In genomic region chr15:64162478-64162868, GRCh38 we compare ENCODE assay signal across 8 cellular contexts. TPM values are rescaled to one million over a fixed set of nuclear protein-coding genes. Genes with fewer than 3 reads are reported as not detected.
A peak's percentile ranks its signal among the peaks of the same experiment; 100 is the strongest.
DNase-seq lines count a peak whose midpoint lies in the region; ATAC-seq lines count a peak whose summit lies in the region.

No MANE protein-coding gene starts in this region.

- H3K9me3 Mint-ChIP-seq in immature natural killer cell, result no peaks in the 10 kb centered on the region

- DNase-seq in NK-92 treated with Interleukin-12 subunit alpha and Interleukin-12 subunit beta, amount 100 ng/mL, for 24 hours (lab: John Stamatoyannopoulos, UW), result peak; percentile 76
- no peak for DNase-seq in NK-92 (lab: John Stamatoyannopoulos, UW; ENCODE audit: unreplicated experiment)
- DNase-seq in immature natural killer cell, result no peak
- peak; percentile 14 for DNase-seq in stromal cell of bone marrow (ENCODE audit: low read depth)
- DNase-seq in HuH-7.5 (ENCODE audit: low spot score), result no peak

- peak; percentile 19 for ATAC-seq in HG03280 (IDR thresholded peaks at IDR 0.05; ENCODE audit: unreplicated experiment)
- ATAC-seq in HG02678 (IDR thresholded peaks at IDR 0.05; ENCODE audit: unreplicated experiment), result no peak

- peaks cover 1 to 5% (median 3%) of the 10 kb centered on the region in 3 donors for H3K27me3 Mint-ChIP-seq in immature natural killer cell (ENCODE audit: low read depth in 3 of 3)

- peaks cover 45 to 55% of the 10 kb centered on the region in 2 donors for H3K4me1 Mint-ChIP-seq in immature natural killer cell

- H3K27ac Mint-ChIP-seq in immature natural killer cell, result peak overlapping the region; percentile 89 to 95 (median 92)

- H3K36me3 Mint-ChIP-seq in immature natural killer cell, result peaks cover 11 to 29% (median 12%) of the 10 kb centered on the region in 3 donors

- peak overlapping the region; percentile 84 to 91 (median 86) for H3K4me3 Mint-ChIP-seq in immature natural killer cell

- H3K27ac ChIP-seq in angular gyrus (ENCODE audit: low read depth, low read length), result peak overlapping the region; percentile 74

RNA-seq across cellular contexts. Expression of gene PPIB, which starts 0.3 kb away (rescaled TPM):
- polyA plus RNA-seq in immature natural killer cell, result 100 to 1,000 TPM; 865 to 973 (median 950) TPM

RNA-seq across cellular contexts. Expression of gene SNX22, which starts 10.9 kb away (rescaled TPM):
- polyA plus RNA-seq in immature natural killer cell, result 1 to 10 TPM in 2 of 3 donors, under 1 TPM in 1; 0.40 to 1.8 (median 1.3) TPM

Comparison
In these comparisons a context has a peak if more than half of its experiments do, and no peak if none do; other contexts are left out.
1. DNase-seq: peak in NK-92 treated with Interleukin-12 subunit alpha and Interleukin-12 subunit beta, amount 100 ng/mL, for 24 hours (single experiment) and stromal cell of bone marrow (single experiment); none in NK-92 (single experiment), immature natural killer cell (0 of 3) and HuH-7.5 (single experiment).